8 cellular contexts compared by ENCODE assay signal in genomic region chr22:30485362-30485988, GRCh38. TPM values are rescaled to one million over a fixed set of nuclear protein-coding genes. Genes with fewer than 3 reads are reported as not detected.
DNase-seq lines count a peak whose midpoint lies in the region; ATAC-seq and TF ChIP-seq lines count a peak whose summit lies in the region.

No MANE protein-coding gene starts in this region.

- TF ChIP-seq CTCF in HFF-Myc (IDR thresholded peaks at IDR 0.05; ENCODE audit: low read depth, low read length, missing control alignments) (peak; percentile 89), type B pancreatic cell (conservative IDR thresholded peaks at IDR 0.05) (peak; percentile 96)

- H3K4me3 ChIP-seq in HFF-Myc (replicated peaks; ENCODE audit: low read depth, low read length) = no peak overlapping the region

- no peak overlapping the region for H3K27ac Mint-ChIP-seq in type B pancreatic cell

- H3K9me3 Mint-ChIP-seq in type B pancreatic cell = no peaks in the 10 kb centered on the region

- no peaks in the 10 kb centered on the region for H3K4me1 Mint-ChIP-seq in type B pancreatic cell (ENCODE audit: unreplicated experiment)

- peaks cover 9% of the 10 kb centered on the region for H3K27me3 Mint-ChIP-seq in type B pancreatic cell

- in situ Hi-C loops in SK-MEL-5 (cut with HindIII; ENCODE audit: low pct_unique_long_range_greater_than_20kb, low sequenced_read_pairs) = no loop called here

- ATAC-seq in HG03520 (IDR thresholded peaks at IDR 0.05; ENCODE audit: unreplicated experiment) = no peak

- DNase-seq in COLO829 (ENCODE audit: low spot score) = peak; percentile 92
- DNase-seq in HFF-Myc (ENCODE audit: extremely low read depth, low read depth) = no peak
- DNase-seq in SK-MEL-5 (ENCODE audit: low read depth, low spot score) = peak; percentile 71
- DNase-seq in activated gamma-delta T cell treated with anti-CD3 and anti-CD28 coated beads, Interleukin-2, amount 50 U/mL, for 16 hours (ENCODE audit: low read depth) = peak; percentile 69
- peak; percentile 64 for DNase-seq in glomerular visceral epithelial cell (ENCODE audit: extremely low spot score)
- peak; percentile 11 for DNase-seq in pons (ENCODE audit: low spot score)
- peak; percentile 74 for DNase-seq in type B pancreatic cell (ENCODE audit: extremely low spot score, unreplicated experiment)

- H3K36me3 Mint-ChIP-seq in type B pancreatic cell = no peaks in the 10 kb centered on the region

- no peak overlapping the region for H3K4me3 Mint-ChIP-seq in type B pancreatic cell

RNA-seq across cellular contexts. Expression of gene SEC14L3, which starts 13.7 kb away (rescaled TPM):
- not detected in 2 replicates for total RNA-seq in SK-MEL-5 (2014; rRNA removed; shearing (Covaris generic))
- not detected in 2 replicates for polyA plus RNA-seq in SK-MEL-5 (2015; cell fraction: cytosol; rRNA removed)
- not detected in 2 replicates for polyA plus RNA-seq in SK-MEL-5 (2015; cell fraction: nucleus; rRNA removed)
- total RNA-seq in type B pancreatic cell (ENCODE audit: low replicate concordance) = not detected in 2 replicates

RNA-seq across cellular contexts. Expression of gene SEC14L4, which starts 20.0 kb away (rescaled TPM):
- total RNA-seq in SK-MEL-5 (2014; rRNA removed; shearing (Covaris generic)) = 0.24 and 0.59 TPM in 2 replicates
- 0.79 and 1.2 TPM in 2 replicates for polyA plus RNA-seq in SK-MEL-5 (2015; cell fraction: cytosol; rRNA removed)
- 0.68 and 0.69 TPM in 2 replicates for polyA plus RNA-seq in SK-MEL-5 (2015; cell fraction: nucleus; rRNA removed)
- total RNA-seq in type B pancreatic cell (ENCODE audit: low replicate concordance) = not detected in 2 replicates

RNA-seq across cellular contexts. Expression of gene MTFP1, which starts 59.9 kb away (rescaled TPM):
- 83.1 and 92.2 TPM in 2 replicates for total RNA-seq in SK-MEL-5 (2014; rRNA removed; shearing (Covaris generic))
- polyA plus RNA-seq in SK-MEL-5 (2015; cell fraction: cytosol; rRNA removed) = 60.5 and 77.8 TPM in 2 replicates
- 8.7 and 19.9 TPM in 2 replicates for polyA plus RNA-seq in SK-MEL-5 (2015; cell fraction: nucleus; rRNA removed)
- 16.1 and 20.6 TPM in 2 replicates for total RNA-seq in type B pancreatic cell (ENCODE audit: low replicate concordance)
